1 cellular context compared by ENCODE assay signal in the genomic region with DNA sequence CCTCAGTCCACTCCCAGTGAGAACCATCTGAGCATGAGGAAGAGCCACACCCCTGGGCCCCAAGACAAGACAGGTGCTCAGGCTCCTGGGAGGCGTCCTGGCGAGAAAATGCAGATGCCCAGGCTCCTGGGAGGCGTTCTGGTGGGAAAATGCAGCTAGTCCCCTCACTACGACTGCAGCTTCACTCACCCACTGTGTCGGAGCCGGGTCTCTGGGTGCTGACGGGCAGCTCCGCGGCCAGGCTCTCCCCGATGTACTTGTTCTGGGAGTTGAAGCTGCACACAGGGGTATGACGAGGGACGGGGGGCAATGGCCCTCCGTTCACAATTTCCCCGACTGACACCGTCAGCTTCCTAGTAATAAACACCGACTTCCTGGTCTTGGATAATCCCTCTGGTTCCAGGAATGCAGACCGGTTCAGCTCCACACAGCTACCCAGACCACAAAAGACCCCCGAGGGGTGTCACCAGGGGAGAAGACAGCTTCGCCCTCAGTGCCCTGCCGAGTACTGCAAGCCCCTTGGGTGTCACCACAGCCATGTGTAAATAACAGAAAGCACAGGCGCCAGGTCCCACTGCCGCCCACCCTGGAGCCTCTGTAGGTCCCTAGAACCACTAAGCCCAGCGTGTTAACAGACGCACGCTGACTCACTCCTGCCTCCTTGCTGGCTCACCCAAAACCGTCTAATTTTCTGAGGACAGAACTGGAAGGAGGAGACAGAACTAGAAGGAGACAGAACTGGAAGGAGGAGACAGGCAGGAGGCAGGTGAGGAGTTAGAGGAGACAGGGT.
TF ChIP-seq lines count a peak whose summit lies in the region.

No MANE protein-coding gene starts in this region.

TF ChIP-seq in H1, 55 proteins besides CTCF, POLR2A, EP300 and RAD21:
- no peak for TF ChIP-seq BRCA1 (IDR thresholded peaks at IDR 0.05; ENCODE audit: low read depth, low read length)
- TF ChIP-seq CTBP2 (IDR thresholded peaks at IDR 0.05; ENCODE audit: borderline replicate concordance, insufficient read depth, insufficient read length, low read length) = no peak
- no peak for TF ChIP-seq CEBPB (IDR thresholded peaks at IDR 0.05; ENCODE audit: low read depth, low read length)
- no peak for TF ChIP-seq BACH1 (IDR thresholded peaks at IDR 0.05; ENCODE audit: low read length)
- no peak for TF ChIP-seq TAF7 (optimal IDR thresholded peaks at IDR 0.05; ENCODE audit: borderline replicate concordance, low read depth, low read length)
- no peak for TF ChIP-seq SP4 (IDR thresholded peaks at IDR 0.05; ENCODE audit: low read length)
- TF ChIP-seq SIX5 (IDR thresholded peaks at IDR 0.05; ENCODE audit: low read depth, low read length) = no peak
- TF ChIP-seq, protein P1, sequence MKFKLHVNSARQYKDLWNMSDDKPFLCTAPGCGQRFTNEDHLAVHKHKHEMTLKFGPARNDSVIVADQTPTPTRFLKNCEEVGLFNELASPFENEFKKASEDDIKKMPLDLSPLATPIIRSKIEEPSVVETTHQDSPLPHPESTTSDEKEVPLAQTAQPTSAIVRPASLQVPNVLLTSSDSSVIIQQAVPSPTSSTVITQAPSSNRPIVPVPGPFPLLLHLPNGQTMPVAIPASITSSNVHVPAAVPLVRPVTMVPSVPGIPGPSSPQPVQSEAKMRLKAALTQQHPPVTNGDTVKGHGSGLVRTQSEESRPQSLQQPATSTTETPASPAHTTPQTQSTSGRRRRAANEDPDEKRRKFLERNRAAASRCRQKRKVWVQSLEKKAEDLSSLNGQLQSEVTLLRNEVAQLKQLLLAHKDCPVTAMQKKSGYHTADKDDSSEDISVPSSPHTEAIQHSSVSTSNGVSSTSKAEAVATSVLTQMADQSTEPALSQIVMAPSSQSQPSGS (IDR thresholded peaks at IDR 0.05; ENCODE audit: low read length) = no peak
- TF ChIP-seq NANOG (IDR thresholded peaks at IDR 0.05; ENCODE audit: insufficient read depth, low read depth, low read length, poor library complexity, severe bottlenecking) = no peak
- no peak for TF ChIP-seq RFX5 (IDR thresholded peaks at IDR 0.05; ENCODE audit: borderline replicate concordance, low read depth, low read length)
- TF ChIP-seq KDM1A (IDR thresholded peaks at IDR 0.05; ENCODE audit: borderline replicate concordance, low read length) = no peak
- TF ChIP-seq FOSL1 (IDR thresholded peaks at IDR 0.05; ENCODE audit: insufficient read depth, low read depth, low read length) = no peak
- TF ChIP-seq SRF (IDR thresholded peaks at IDR 0.05; ENCODE audit: low read depth, low read length) = no peak
- no peak for TF ChIP-seq YY1 (IDR thresholded peaks at IDR 0.05; ENCODE audit: low read depth, low read length)
- no peak for TF ChIP-seq CHD2 (IDR thresholded peaks at IDR 0.05; ENCODE audit: low read length)
